In genomic region chr10:99788598-99789259, GRCh38 we compare ENCODE assay signal across 11 cellular contexts. TPM values are rescaled to one million over a fixed set of nuclear protein-coding genes. Genes with fewer than 3 reads are reported as not detected.
A peak's percentile ranks its signal among the peaks of the same experiment; 100 is the strongest.
DNase-seq lines count a peak whose midpoint lies in the region; ATAC-seq and TF ChIP-seq lines count a peak whose summit lies in the region.
"Had no signal": no experiment of that assay in that cellular context is flagged by ENCODE, and none has a peak within 500 bp of the region (broad histone marks: within the 10 kb centered on the region; RNA-seq: fewer than 3 reads in every experiment).

No MANE protein-coding gene starts in this region.

- 53% methylated on average over 6 of the region's 6 CpGs for WGBS in smooth muscle cell (ENCODE audit: low lambda C conversion rate)

- CTCF ChIA-PET in Calu3 (lab: Charles Lee) = no interaction called here

- no peaks in the 10 kb centered on the region for H3K36me3 ChIP-seq in smooth muscle cell (ENCODE audit: low read depth)

- H2AFZ ChIP-seq in smooth muscle cell (ENCODE audit: low read depth) = no peak overlapping the region

- no peaks in the 10 kb centered on the region for H3K9me3 Mint-ChIP-seq in activated naive CD8-positive, alpha-beta T cell treated with anti-CD3 and anti-CD28 coated beads, Interleukin-2, amount 50 U/mL, for 24 hours
- H3K9me3 Mint-ChIP-seq in Calu3 (ENCODE audit: low read depth, unreplicated experiment) = peaks cover 4% of the 10 kb centered on the region
- H3K9me3 Mint-ChIP-seq: endodermal cell had no signal

- no peaks in the 10 kb centered on the region for H4K20me1 ChIP-seq in smooth muscle cell (ENCODE audit: low read depth)

- H3K79me2 ChIP-seq in smooth muscle cell (ENCODE audit: low read depth) = no peaks in the 10 kb centered on the region

- H3K9ac ChIP-seq in smooth muscle cell (ENCODE audit: low read depth) = no peak overlapping the region

- no peaks in the 10 kb centered on the region for H3K4me1 ChIP-seq in smooth muscle cell (ENCODE audit: low read depth)

- ATAC-seq in activated naive CD8-positive, alpha-beta T cell treated with anti-CD3 and anti-CD28 coated beads, Interleukin-2, amount 50 U/mL, for 24 hours = no peak
- ATAC-seq in GM18868 (IDR thresholded peaks at IDR 0.05; ENCODE audit: unreplicated experiment) = no peak

- peak overlapping the region; percentile 20 for H3K27ac ChIP-seq in smooth muscle cell (ENCODE audit: low read depth)

- BruUV-seq in Calu3 (replicated peaks; lab: Mats Ljungman, UMichigan) = no TSS peak

- DNase-seq in GM04504 (ENCODE audit: low read depth) (peak; percentile 94), cardiac fibroblast (ENCODE audit: low read depth in 2 of 2) (peak; percentile 63 to 98), iris pigment epithelial cell (ENCODE audit: low read depth) (peak; percentile 57), smooth muscle cell (lab: John Stamatoyannopoulos, UW; ENCODE audit: unreplicated experiment) (no peak), NCI-H2227 treated with DMSO at 0.1 percent for 48 hours (lab: John Stamatoyannopoulos, UW) (no peak), Calu3 (no peak)
- DNase-seq in activated naive CD8-positive, alpha-beta T cell treated with anti-CD3 and anti-CD28 coated beads, Interleukin-2, amount 50 U/mL, for 24 hours = no peak
- DNase-seq: activated effector memory CD4-positive, alpha-beta T cell treated with Interleukin-2 at 50 U/mL for 16 hours; endodermal cell; NCI-H1105 had no signal

- intact Hi-C loops in Calu3 (cut with micrococcal nuclease; ENCODE audit: unreplicated experiment) = no loop called here

- H3F3A ChIP-seq in smooth muscle cell (ENCODE audit: low read depth) = no peaks in the 10 kb centered on the region

- no peaks in the 10 kb centered on the region for H3K4me1 Mint-ChIP-seq in activated naive CD8-positive, alpha-beta T cell treated with anti-CD3 and anti-CD28 coated beads, Interleukin-2, amount 50 U/mL, for 24 hours
- H3K4me1 Mint-ChIP-seq in Calu3 (ENCODE audit: low read depth, unreplicated experiment) = peaks cover 21% of the 10 kb centered on the region
- H3K4me1 Mint-ChIP-seq: endodermal cell had no signal

- no peaks in the 10 kb centered on the region for H3K27me3 ChIP-seq in smooth muscle cell (ENCODE audit: low read depth)

- H3K4me3 Mint-ChIP-seq in activated naive CD8-positive, alpha-beta T cell treated with anti-CD3 and anti-CD28 coated beads, Interleukin-2, amount 50 U/mL, for 24 hours = no peak overlapping the region
- no peak overlapping the region for H3K4me3 Mint-ChIP-seq in Calu3 (ENCODE audit: low read depth, unreplicated experiment)
- H3K4me3 Mint-ChIP-seq: endodermal cell had no signal

- H3K4me3 ChIP-seq in cardiac fibroblast (replicated peaks in 1 of 2; ENCODE audit: low read depth in 2 of 2, low read length in 2 of 2) (no peak overlapping the region), smooth muscle cell (no peak overlapping the region)

- peaks cover 3% of the 10 kb centered on the region for H3K36me3 Mint-ChIP-seq in activated naive CD8-positive, alpha-beta T cell treated with anti-CD3 and anti-CD28 coated beads, Interleukin-2, amount 50 U/mL, for 24 hours (ENCODE audit: low read depth)
- H3K36me3 Mint-ChIP-seq in Calu3 (ENCODE audit: insufficient read depth, unreplicated experiment) = peaks cover 4% of the 10 kb centered on the region

- no peaks in the 10 kb centered on the region for H3K9me3 ChIP-seq in smooth muscle cell (replicated peaks; ENCODE audit: low read depth)

- peak overlapping the region; percentile 66 for H3K4me2 ChIP-seq in smooth muscle cell

- no peaks in the 10 kb centered on the region for H3K27me3 Mint-ChIP-seq in activated naive CD8-positive, alpha-beta T cell treated with anti-CD3 and anti-CD28 coated beads, Interleukin-2, amount 50 U/mL, for 24 hours
- no peaks in the 10 kb centered on the region for H3K27me3 Mint-ChIP-seq in Calu3 (ENCODE audit: unreplicated experiment)

- TF ChIP-seq CTCF in cardiac fibroblast (IDR thresholded peaks at IDR 0.05; ENCODE audit: low read depth, low read length) (no peak), smooth muscle cell (IDR thresholded peaks at IDR 0.05; ENCODE audit: borderline replicate concordance, insufficient read depth, poor library complexity, severe bottlenecking) (no peak), Calu3 (IDR thresholded peaks at IDR 0.05; ENCODE audit: unreplicated experiment) (no peak)

- no peak overlapping the region for H3K27ac Mint-ChIP-seq in activated naive CD8-positive, alpha-beta T cell treated with anti-CD3 and anti-CD28 coated beads, Interleukin-2, amount 50 U/mL, for 24 hours
- H3K27ac Mint-ChIP-seq in Calu3 (ENCODE audit: unreplicated experiment) = no peak overlapping the region
- H3K27ac Mint-ChIP-seq: endodermal cell had no signal

RNA-seq across cellular contexts. Expression of gene ABCC2, which starts 6.3 kb away (rescaled TPM):
- total RNA-seq in smooth muscle cell (0.36 and 0.72 TPM in 2 replicates), Calu3 (2022) (1.2 and 1.8 TPM in 2 replicates)
- polyA plus RNA-seq in smooth muscle cell = 1.9 and 3.0 TPM in 2 replicates

RNA-seq across cellular contexts. Expression of gene CUTC, which starts 56.7 kb away (rescaled TPM):
- 15.2 and 16.0 TPM in 2 replicates for total RNA-seq in smooth muscle cell
- 20.1 and 24.2 TPM in 2 replicates for polyA plus RNA-seq in smooth muscle cell
- 9.3 and 9.6 TPM in 2 replicates for total RNA-seq in Calu3 (2022)

RNA-seq across cellular contexts. Expression of gene COX15, which starts 56.8 kb away (rescaled TPM):
- total RNA-seq in smooth muscle cell (21.3 and 22.5 TPM in 2 replicates), Calu3 (2022) (35.3 and 41.0 TPM in 2 replicates)
- 16.9 and 19.1 TPM in 2 replicates for polyA plus RNA-seq in smooth muscle cell

Comparison
In these comparisons a context has a peak if more than half of its experiments do, and no peak if none do; other contexts are left out.
1. DNase-seq: peak in GM04504 (single experiment), cardiac fibroblast (2 of 2) and iris pigment epithelial cell (single experiment); none in smooth muscle cell (single experiment), activated naive CD8-positive, alpha-beta T cell treated with anti-CD3 and anti-CD28 coated beads, Interleukin-2, amount 50 U/mL, for 24 hours (single experiment), NCI-H2227 treated with DMSO at 0.1 percent for 48 hours (single experiment) and Calu3 (single experiment).